ENCODE assay signal across 23 cellular contexts in the genomic region with DNA sequence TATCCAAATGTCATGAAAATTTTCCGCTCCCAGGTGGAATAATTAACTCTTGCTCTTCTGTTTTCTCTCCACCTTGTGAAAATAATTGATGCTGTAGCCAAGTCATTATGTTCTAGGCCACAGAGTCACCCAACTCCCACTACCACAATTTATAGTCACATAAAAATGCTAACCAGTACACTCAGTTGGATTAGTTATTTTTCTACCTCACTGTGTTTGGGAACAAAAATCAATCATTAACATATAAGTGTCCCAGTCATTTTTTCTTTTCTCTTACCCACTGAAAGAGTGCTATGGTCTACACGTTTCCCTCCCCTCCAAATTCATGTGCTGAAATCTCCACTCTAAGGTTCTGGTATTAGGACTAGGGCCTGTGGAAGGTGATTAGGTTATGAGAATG.
DNase-seq lines count a peak whose midpoint lies in the region; ATAC-seq, FAIRE-seq and TF ChIP-seq lines count a peak whose summit lies in the region.
"Had no signal": no experiment of that assay in that cellular context is flagged by ENCODE, and none has a peak within 500 bp of the region (broad histone marks: within the 10 kb centered on the region; RNA-seq: fewer than 3 reads in every experiment).

No MANE protein-coding gene starts in this region.

- H3K27me3 Mint-ChIP-seq in chondrocyte (ENCODE audit: low read depth), result peaks cover 2% of the 10 kb centered on the region
- H3K27me3 Mint-ChIP-seq: IgD-negative memory B cell had no signal

- intact Hi-C loops in kidney (cut with DNase I), result no loop called here

- H3K36me3 Mint-ChIP-seq in chondrocyte (ENCODE audit: low read depth), result no peaks in the 10 kb centered on the region
- H3K36me3 Mint-ChIP-seq: CD4-positive, CD25-positive, alpha-beta regulatory T cell; IgD-negative memory B cell had no signal

- TF ChIP-seq CTCF in chondrocyte (IDR thresholded peaks at IDR 0.05) (no peak), kidney (IDR thresholded peaks at IDR 0.05; ENCODE audit: borderline replicate concordance, extremely low read depth, insufficient read depth) (no peak)

- DNase-seq in chondrocyte (ENCODE audit: low spot score) (no peak), kidney (no peak), left lobe of liver (ENCODE audit: low spot score) (no peak), renal cortical epithelial cell (ENCODE audit: low read depth) (peak; percentile 93), COLO668 (lab: John Stamatoyannopoulos, UW; ENCODE audit: unreplicated experiment) (no peak), islet precursor cell (no peak)
- DNase-seq: ACHN; BE2C; C1 segment of cervical spinal cord; CD4-positive, CD25-positive, alpha-beta regulatory T cell; DMS153; DMS79; GDM1; GOT3; H7; HFFc6 had no signal

- ATAC-seq in left lobe of liver (peak; percentile 36), GM18517 (IDR thresholded peaks at IDR 0.05; ENCODE audit: unreplicated experiment) (no peak)
- ATAC-seq: HCT116, HepG2 had no signal

- H3K9ac ChIP-seq in kidney (ENCODE audit: low read length in 2 of 2), result no peak overlapping the region

- FAIRE-seq in kidney (lab: Jason Lieb, UNC), result peak; percentile 25
- FAIRE-seq: A204.1, GM12892, HepG2, HTR-8/SVneo had no signal

- H3K4me1 ChIP-seq in kidney (ENCODE audit: control insufficient read depth in 1 of 2, insufficient read depth in 1 of 2, low read depth in 1 of 2, low read length in 2 of 2), result peaks cover 0 to 19% of the 10 kb centered on the region in 2 donors
- H3K4me1 ChIP-seq: BE2C had no signal

- no peaks in the 10 kb centered on the region for H3K36me3 ChIP-seq in kidney (ENCODE audit: control insufficient read depth in 1 of 2, insufficient read depth in 2 of 2, low read length in 2 of 2)
- H3K36me3 ChIP-seq: BE2C had no signal

- peaks cover 0 to 6% of the 10 kb centered on the region in 2 donors for H3K9me3 ChIP-seq in kidney (ENCODE audit: control insufficient read depth in 1 of 2, low read length in 2 of 2)
- H3K9me3 ChIP-seq: BE2C had no signal

- peak overlapping the region; percentile 13 for H3K27ac Mint-ChIP-seq in chondrocyte (ENCODE audit: unreplicated experiment)
- H3K27ac Mint-ChIP-seq: CD4-positive, CD25-positive, alpha-beta regulatory T cell; HFFc6; IgD-negative memory B cell had no signal

- H3K4me1 Mint-ChIP-seq in chondrocyte (ENCODE audit: low read depth), result peaks cover 13% of the 10 kb centered on the region
- H3K4me1 Mint-ChIP-seq: CD4-positive, CD25-positive, alpha-beta regulatory T cell; IgD-negative memory B cell had no signal

- no peak overlapping the region for H3K27ac ChIP-seq in kidney (ENCODE audit: low read depth in 2 of 2, low read length in 2 of 2)

- H3K4me3 Mint-ChIP-seq in chondrocyte (ENCODE audit: unreplicated experiment), result no peak overlapping the region
- H3K4me3 Mint-ChIP-seq: CD4-positive, CD25-positive, alpha-beta regulatory T cell; HFFc6; IgD-negative memory B cell had no signal

- peaks cover 16% of the 10 kb centered on the region for H3K9me3 Mint-ChIP-seq in chondrocyte (ENCODE audit: low read depth)

- no peak overlapping the region for H3K4me3 ChIP-seq in kidney (ENCODE audit: low read length in 2 of 2)
